Comparison of ENCODE assay signal across 7 cellular contexts in the genomic region with DNA sequence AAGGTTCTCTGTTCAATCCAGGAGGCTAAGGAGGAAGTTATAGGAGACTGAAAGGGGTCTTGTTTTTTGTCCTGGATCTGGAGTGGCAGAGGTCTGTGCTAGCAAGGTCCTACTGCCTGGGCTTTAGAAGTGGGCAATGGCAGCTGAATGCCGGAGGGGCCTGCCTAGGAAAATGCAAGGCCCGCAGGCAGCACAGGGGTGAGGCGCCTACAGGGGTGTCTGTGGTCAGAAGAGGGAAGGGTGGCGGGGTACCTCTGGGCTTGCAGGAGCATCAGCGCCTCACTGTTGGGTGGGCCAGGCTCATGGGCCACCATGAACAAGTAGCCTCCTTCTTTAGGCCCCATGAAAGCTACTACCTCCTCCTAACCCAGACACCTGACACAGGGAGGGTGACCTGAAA.
"Had no signal": no experiment of that assay in that cellular context is flagged by ENCODE, and none has a peak within 500 bp of the region (broad histone marks: within the 10 kb centered on the region; RNA-seq: fewer than 3 reads in every experiment).

No MANE protein-coding gene starts in this region.

- ATAC-seq: GM12878 had no signal

- DNase-seq: GDM1, GF-D8 had no signal

- H3K4me3 ChIP-seq: GM12878 had no signal

- FAIRE-seq: G401.6, GM12878, GM12891, GM18507, GM19239 had no signal
